Comparison of ENCODE assay signal across 19 cellular contexts in the genomic region with DNA sequence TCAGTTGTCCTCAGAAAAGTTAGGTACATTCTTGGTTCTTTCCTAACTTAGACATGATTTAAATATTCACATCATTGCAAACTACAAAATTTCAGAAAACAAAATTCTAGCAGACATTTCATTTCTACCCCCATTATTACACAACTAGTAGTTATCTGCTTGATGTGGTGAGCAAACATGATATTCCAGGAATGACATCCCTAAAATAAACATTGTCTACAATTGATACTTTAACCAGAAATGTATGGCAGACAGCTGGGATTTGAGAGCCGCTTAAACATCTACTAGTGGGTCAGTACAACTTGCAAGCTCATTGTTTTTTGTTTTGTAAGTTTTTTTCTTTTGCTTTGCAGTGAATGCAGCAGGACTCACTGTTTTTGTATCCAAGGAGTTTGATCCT. TPM values are rescaled to one million over a fixed set of nuclear protein-coding genes. Genes with fewer than 3 reads are reported as not detected.
"Had no signal": no experiment of that assay in that cellular context is flagged by ENCODE, and none has a peak within 500 bp of the region (broad histone marks: within the 10 kb centered on the region; RNA-seq: fewer than 3 reads in every experiment).

No MANE protein-coding gene starts in this region.

- H3K27ac ChIP-seq: Peyer's patch, RWPE1, SJCRH30, VCaP had no signal

- H3K4me1 Mint-ChIP-seq: brain; central memory CD8-positive, alpha-beta T cell had no signal

- H3K36me3 ChIP-seq: Peyer's patch, SJCRH30 had no signal

- DNase-seq: activated CD4-positive, CD25-positive, alpha-beta regulatory T cell; activated CD8-positive, alpha-beta memory T cell treated with anti-CD3 and anti-CD28 coated beads for 24 hours; activated effector memory CD4-positive, alpha-beta T cell treated with anti-CD3 and anti-CD28 coated beads, Interleukin-2, amount 50 U/mL, for 16 hours; Right ventricle myocardium superior had no signal

- H3K4me3 ChIP-seq: Peyer's patch, SJCRH30 had no signal

- H3K27me3 Mint-ChIP-seq: activated CD4-positive, alpha-beta memory T cell treated with anti-CD3 and anti-CD28 coated beads for 36 hours; activated CD4-positive, alpha-beta T cell treated with anti-CD3 and anti-CD28 coated beads, Interleukin-2, amount 10 ng/mL, durations not matched to agents 7 days and 5 days; activated naive CD8-positive, alpha-beta T cell treated with anti-CD3 and anti-CD28 coated beads, Interleukin-2, amount 50 U/mL, for 24 hours; central memory CD8-positive, alpha-beta T cell had no signal

- H3K36me3 Mint-ChIP-seq: activated CD4-positive, alpha-beta memory T cell treated with anti-CD3 and anti-CD28 coated beads for 36 hours; activated naive CD4-positive, alpha-beta T cell treated with anti-CD3 and anti-CD28 coated beads, Interleukin-2, amount 50 U/mL, for 72 hours; brain had no signal

- H3K27ac Mint-ChIP-seq: activated CD4-positive, alpha-beta memory T cell treated with anti-CD3 and anti-CD28 coated beads for 36 hours; activated CD4-positive, alpha-beta T cell treated with anti-CD3 and anti-CD28 coated beads, Interleukin-2, amount 10 ng/mL, durations not matched to agents 7 days and 5 days; activated naive CD4-positive, alpha-beta T cell treated with anti-CD3 and anti-CD28 coated beads, Interleukin-2, amount 50 U/mL, for 72 hours; activated naive CD8-positive, alpha-beta T cell treated with anti-CD3 and anti-CD28 coated beads, Interleukin-2, amount 50 U/mL, for 24 hours; brain had no signal

- H3K4me2 ChIP-seq: SK-N-SH had no signal

- H3K27me3 ChIP-seq: Peyer's patch, SJCRH30 had no signal

- H3K4me1 ChIP-seq: SJCRH30 had no signal

- ATAC-seq: activated T-cell treated with anti-CD3 and anti-CD28 coated beads, Interleukin-2, amount 50 U/mL, for 4 hours had no signal

- H3K9ac ChIP-seq: SK-N-SH had no signal

- H3K9me3 ChIP-seq: Peyer's patch, SJCRH30, SK-N-SH had no signal

- H3K4me3 Mint-ChIP-seq: activated CD4-positive, alpha-beta memory T cell treated with anti-CD3 and anti-CD28 coated beads for 36 hours; activated CD4-positive, alpha-beta T cell treated with anti-CD3 and anti-CD28 coated beads, Interleukin-2, amount 10 ng/mL, durations not matched to agents 7 days and 5 days; activated naive CD8-positive, alpha-beta T cell treated with anti-CD3 and anti-CD28 coated beads, Interleukin-2, amount 50 U/mL, for 24 hours; activated T-cell treated with anti-CD3 and anti-CD28 coated beads, Interleukin-2, amount 50 U/mL, for 4 hours; brain; central memory CD8-positive, alpha-beta T cell had no signal

- H3K9me3 Mint-ChIP-seq: activated CD4-positive, alpha-beta T cell treated with anti-CD3 and anti-CD28 coated beads, Interleukin-2, amount 10 ng/mL, durations not matched to agents 7 days and 5 days; activated naive CD4-positive, alpha-beta T cell treated with anti-CD3 and anti-CD28 coated beads, Interleukin-2, amount 50 U/mL, for 72 hours; activated naive CD8-positive, alpha-beta T cell treated with anti-CD3 and anti-CD28 coated beads, Interleukin-2, amount 50 U/mL, for 24 hours; activated T-cell treated with anti-CD3 and anti-CD28 coated beads, Interleukin-2, amount 50 U/mL, for 4 hours; central memory CD8-positive, alpha-beta T cell had no signal

RNA-seq across cellular contexts. Expression of gene AMBN, which starts 32.1 kb away (rescaled TPM):
- total RNA-seq: activated CD4-positive, alpha-beta memory T cell treated with anti-CD3 and anti-CD28 coated beads for 36 hours; activated CD4-positive, alpha-beta T cell treated with anti-CD3 and anti-CD28 coated beads, Interleukin-2, amount 10 ng/mL, durations not matched to agents 7 days and 5 days; activated naive CD4-positive, alpha-beta T cell treated with anti-CD3 and anti-CD28 coated beads, Interleukin-2, amount 50 U/mL, for 72 hours; activated T-cell treated with anti-CD3 and anti-CD28 coated beads, Interleukin-2, amount 50 U/mL, for 4 hours; astrocyte; M059J; Peyer's patch; Right ventricle myocardium superior; SJCRH30; T-helper 2 cell treated with Interferon-gamma antibody and Interleukin-4, amounts not matched to agents 100 ng/mL and 5 ng/mL, for 36 hours had no signal
- polyA plus RNA-seq: SK-N-SH had no signal

RNA-seq across cellular contexts. Expression of gene AMTN, which starts 41.6 kb away (rescaled TPM):
- total RNA-seq: activated CD4-positive, alpha-beta memory T cell treated with anti-CD3 and anti-CD28 coated beads for 36 hours; activated CD4-positive, alpha-beta T cell treated with anti-CD3 and anti-CD28 coated beads, Interleukin-2, amount 10 ng/mL, durations not matched to agents 7 days and 5 days; activated naive CD4-positive, alpha-beta T cell treated with anti-CD3 and anti-CD28 coated beads, Interleukin-2, amount 50 U/mL, for 72 hours; activated T-cell treated with anti-CD3 and anti-CD28 coated beads, Interleukin-2, amount 50 U/mL, for 4 hours; astrocyte; Peyer's patch; Right ventricle myocardium superior; T-helper 2 cell treated with Interferon-gamma antibody and Interleukin-4, amounts not matched to agents 100 ng/mL and 5 ng/mL, for 36 hours had no signal
- polyA plus RNA-seq: SK-N-SH had no signal
